11 cellular contexts compared by ENCODE assay signal in the genomic region with DNA sequence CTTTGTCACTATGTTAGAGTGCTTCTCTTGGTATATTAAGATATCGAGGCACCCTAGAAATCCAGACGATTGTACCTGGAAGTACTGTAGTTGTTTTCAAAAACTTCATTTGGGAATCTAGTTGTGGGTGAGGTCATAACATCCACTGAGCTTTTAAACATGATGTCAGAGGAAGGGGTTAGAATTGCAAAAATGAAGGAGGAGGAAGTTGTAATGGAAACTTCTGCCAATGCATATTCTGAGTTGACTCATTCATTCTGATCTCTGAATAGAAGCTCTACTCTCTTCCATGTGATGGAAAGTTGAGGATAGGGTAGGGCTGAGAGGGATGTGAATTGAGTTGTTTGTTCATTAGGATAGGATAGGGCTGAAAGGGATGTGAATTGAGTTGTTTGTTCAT. TPM values are rescaled to one million over a fixed set of nuclear protein-coding genes. Genes with fewer than 3 reads are reported as not detected.
DNase-seq lines count a peak whose midpoint lies in the region; ATAC-seq and TF ChIP-seq lines count a peak whose summit lies in the region.
"Had no signal": no experiment of that assay in that cellular context is flagged by ENCODE, and none has a peak within 500 bp of the region (broad histone marks: within the 10 kb centered on the region; RNA-seq: fewer than 3 reads in every experiment).

No MANE protein-coding gene starts in this region.

- H3K27me3 Mint-ChIP-seq in CD4-positive, CD25-positive, alpha-beta regulatory T cell, result no peaks in the 10 kb centered on the region
- no peaks in the 10 kb centered on the region for H3K27me3 Mint-ChIP-seq in activated CD8-positive, alpha-beta T cell treated with anti-CD3 and anti-CD28 coated beads for 36 hours

- H3K27me3 ChIP-seq in CD4-positive, CD25-positive, alpha-beta regulatory T cell (ENCODE audit: control insufficient read depth, insufficient read depth, low read length), result no peaks in the 10 kb centered on the region
- no peaks in the 10 kb centered on the region for H3K27me3 ChIP-seq in left lung
- no peaks in the 10 kb centered on the region for H3K27me3 ChIP-seq in H7 (ENCODE audit: control insufficient read depth, insufficient read depth, low read length)
- H3K27me3 ChIP-seq: testis had no signal

- no peak for TF ChIP-seq CTCF in activated CD8-positive, alpha-beta T cell treated with anti-CD3 and anti-CD28 coated beads for 36 hours (IDR thresholded peaks at IDR 0.05)
- no peak for TF ChIP-seq CTCF in left lung (IDR thresholded peaks at IDR 0.05)

- peaks cover 32 to 97% (median 82%) of the 10 kb centered on the region in 4 donors for H3K4me1 Mint-ChIP-seq in CD4-positive, CD25-positive, alpha-beta regulatory T cell
- H3K4me1 Mint-ChIP-seq in activated CD8-positive, alpha-beta T cell treated with anti-CD3 and anti-CD28 coated beads for 36 hours (ENCODE audit: low read depth), result peaks cover 89% of the 10 kb centered on the region

- no peaks in the 10 kb centered on the region for H3K9me3 ChIP-seq in CD4-positive, CD25-positive, alpha-beta regulatory T cell (ENCODE audit: control insufficient read depth in 2 of 2, low read length in 2 of 2)
- H3K9me3 ChIP-seq in left lung, result no peaks in the 10 kb centered on the region
- H3K9me3 ChIP-seq: testis had no signal

- POLR2A ChIA-PET in activated CD8-positive, alpha-beta T cell treated with anti-CD3 and anti-CD28 coated beads for 36 hours (lab: Charles Lee), result interaction anchor here (0.6 to 9.9 kb wide), 25 partner anchors 11 to 231 kb away, joined by 3 to 203 read pairs (median 4); a partner anchor contains a TSS

- intact Hi-C loops in activated CD8-positive, alpha-beta T cell treated with anti-CD3 and anti-CD28 coated beads for 36 hours (cut with micrococcal nuclease), result loop anchor here (2.0 to 10.0 kb wide), 3 partner anchors 18 to 246 kb away; no protein-coding TSS in a partner anchor
- intact Hi-C loops in left lung (cut with DNase I), result no loop called here

- H3K36me3 ChIP-seq in CD4-positive, CD25-positive, alpha-beta regulatory T cell (ENCODE audit: control insufficient read depth, insufficient read depth, low read length), result peaks cover 41% of the 10 kb centered on the region
- H3K36me3 ChIP-seq in left lung, result peaks cover 0 to 26% of the 10 kb centered on the region in 2 donors
- H3K36me3 ChIP-seq in H7 (replicated peaks; ENCODE audit: control insufficient read depth, insufficient read depth, low read length), result no peaks in the 10 kb centered on the region

- H3K27ac ChIP-seq in CD4-positive, CD25-positive, alpha-beta regulatory T cell (ENCODE audit: insufficient read depth, low read length, poor library complexity, severe bottlenecking), result peak overlapping the region; percentile 91
- peak overlapping the region; percentile 62 to 96 for H3K27ac ChIP-seq in left lung
- H3K27ac ChIP-seq: testis had no signal

- no peak for ATAC-seq in CD4-positive, CD25-positive, alpha-beta regulatory T cell (ENCODE audit: low read depth in 2 of 2)
- no peak for ATAC-seq in activated CD8-positive, alpha-beta T cell treated with anti-CD3 and anti-CD28 coated beads for 36 hours
- no peak for ATAC-seq in left lung

- peaks cover 67% of the 10 kb centered on the region for H3K36me3 Mint-ChIP-seq in CD4-positive, CD25-positive, alpha-beta regulatory T cell
- H3K36me3 Mint-ChIP-seq in activated CD8-positive, alpha-beta T cell treated with anti-CD3 and anti-CD28 coated beads for 36 hours (ENCODE audit: low read depth), result peaks cover 88% of the 10 kb centered on the region

- H3K9me3 Mint-ChIP-seq in CD4-positive, CD25-positive, alpha-beta regulatory T cell, result no peaks in the 10 kb centered on the region
- H3K9me3 Mint-ChIP-seq in activated CD8-positive, alpha-beta T cell treated with anti-CD3 and anti-CD28 coated beads for 36 hours, result peaks cover 11% of the 10 kb centered on the region

- peak overlapping the region; percentile 91 to 100 (median 97) for H3K27ac Mint-ChIP-seq in CD4-positive, CD25-positive, alpha-beta regulatory T cell
- peak overlapping the region; percentile 97 for H3K27ac Mint-ChIP-seq in activated CD8-positive, alpha-beta T cell treated with anti-CD3 and anti-CD28 coated beads for 36 hours

- peak overlapping the region; percentile 94 to 99 (median 96) for H3K4me3 Mint-ChIP-seq in CD4-positive, CD25-positive, alpha-beta regulatory T cell
- peak overlapping the region; percentile 93 for H3K4me3 Mint-ChIP-seq in activated CD8-positive, alpha-beta T cell treated with anti-CD3 and anti-CD28 coated beads for 36 hours

- peak in 1 of 3 donors; percentile 53 for DNase-seq in CD4-positive, CD25-positive, alpha-beta regulatory T cell
- DNase-seq in HT1080 (ENCODE audit: low read depth) (peak; percentile 40), left lung (no peak), HT-29 (ENCODE audit: low spot score) (no peak), NCI-H345 treated with DMSO at 0.1 percent for 48 hours (lab: John Stamatoyannopoulos, UW; ENCODE audit: unreplicated experiment) (no peak), AG20443 (ENCODE audit: low spot score) (no peak), H7 (no peak)
- DNase-seq in activated CD8-positive, alpha-beta T cell treated with anti-CD3 and anti-CD28 coated beads for 36 hours, result no peak
- DNase-seq: cerebellar nuclear complex, NCI-H226, testis had no signal

- peak overlapping the region; percentile 100 for H3K4me3 ChIP-seq in CD4-positive, CD25-positive, alpha-beta regulatory T cell (ENCODE audit: low read depth, low read length)
- H3K4me3 ChIP-seq in left lung (no peak overlapping the region), H7 (ENCODE audit: insufficient read depth, low read depth, low read length) (no peak overlapping the region)
- H3K4me3 ChIP-seq: testis had no signal

- H3K4me1 ChIP-seq in CD4-positive, CD25-positive, alpha-beta regulatory T cell (ENCODE audit: control insufficient read depth, insufficient read depth, low read length, poor library complexity, severe bottlenecking), result peaks cover 97% of the 10 kb centered on the region
- peaks cover 36 to 99% of the 10 kb centered on the region in 2 donors for H3K4me1 ChIP-seq in left lung
- H3K4me1 ChIP-seq: testis had no signal

- CTCF ChIA-PET in activated CD8-positive, alpha-beta T cell treated with anti-CD3 and anti-CD28 coated beads for 36 hours (lab: Charles Lee), result interaction anchor here (0.6 to 2.5 kb wide), 20 partner anchors 10 to 146 kb away, joined by 3 to 26 read pairs (median 4); no protein-coding TSS in a partner anchor

RNA-seq across cellular contexts. Expression of a gene that starts 7.7 kb away (rescaled TPM):
- 1,181 TPM for total RNA-seq in CD4-positive, CD25-positive, alpha-beta regulatory T cell
- 100 to 1,000 TPM; 441 to 539 (median 477) TPM for polyA plus RNA-seq in CD4-positive, CD25-positive, alpha-beta regulatory T cell
- 190 and 492 TPM in 2 replicates for total RNA-seq in HT1080 (2014; rRNA removed; shearing (Covaris generic))
- polyA plus RNA-seq in HT1080 (2015; cell fraction: cytosol; rRNA removed), result 1,395 and 1,667 TPM in 2 replicates
- polyA plus RNA-seq in HT1080 (2015; cell fraction: nucleus; rRNA removed), result 2,115 and 2,218 TPM in 2 replicates
- total RNA-seq in activated CD8-positive, alpha-beta T cell treated with anti-CD3 and anti-CD28 coated beads for 36 hours, result 100 to 1,000 TPM; 363 to 373 TPM
- 100 to 1,000 TPM; 479 to 693 TPM for total RNA-seq in left lung
- total RNA-seq in HT-29 (2014; rRNA removed; shearing (Covaris generic)), result 148 and 159 TPM in 2 replicates
- 9.4 and 11.4 TPM in 2 replicates for total RNA-seq in H7 (2014; rRNA removed; shearing (Covaris generic))

Comparison
In these comparisons a context has a peak if more than half of its experiments do, and no peak if none do; other contexts are left out.
1. RNA of a gene that starts 7.7 kb away (total RNA-seq): 1,181 TPM in CD4-positive, CD25-positive, alpha-beta regulatory T cell (single experiment), 479 to 693 TPM in left lung, 190 to 492 TPM in HT1080, 363 to 373 TPM in activated CD8-positive, alpha-beta T cell treated with anti-CD3 and anti-CD28 coated beads for 36 hours and 148 to 159 TPM in HT-29; 9.4 to 11.4 TPM in H7; every median in the first group is over 10 times any median in the second.